ENCODE assay signal across 20 cellular contexts in the genomic region with DNA sequence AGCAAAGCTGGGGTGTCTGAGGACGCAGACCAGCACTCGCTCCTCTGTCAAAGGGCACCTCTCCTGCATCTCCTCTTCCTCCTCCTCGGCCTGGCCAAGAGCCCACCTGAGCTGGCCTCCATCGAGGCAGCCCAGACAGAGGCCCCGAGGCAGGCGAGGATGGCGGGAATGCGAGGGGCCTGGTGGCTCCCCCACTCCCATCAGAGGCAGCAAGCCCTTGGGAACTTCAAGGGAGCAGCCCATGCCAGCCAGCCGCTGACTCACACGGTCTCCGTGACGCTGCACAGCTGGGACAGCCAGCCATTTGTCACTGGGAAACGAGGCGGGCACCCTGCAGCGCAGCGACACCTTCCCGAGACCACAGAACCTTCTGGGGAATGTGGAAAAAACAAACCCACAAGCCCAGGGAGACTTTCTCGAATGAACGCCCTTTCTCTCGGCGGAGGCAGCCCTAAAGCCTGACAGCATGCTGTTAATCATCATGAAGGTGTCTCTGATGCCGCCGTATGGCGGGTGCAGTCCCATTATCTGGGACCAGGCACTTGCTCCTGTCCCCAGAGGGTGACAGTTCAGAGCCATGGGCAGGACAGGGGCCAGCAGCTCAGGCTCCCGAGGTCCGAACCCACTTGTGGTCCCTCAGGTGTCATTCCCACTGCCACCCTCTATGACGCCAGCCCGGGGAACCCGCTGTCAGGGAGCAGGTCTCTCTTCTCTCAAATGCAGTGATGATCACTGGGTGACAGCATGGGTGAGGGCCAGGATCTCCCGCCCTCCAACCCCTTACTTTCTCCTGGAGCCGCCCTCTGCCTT. TPM values are rescaled to one million over a fixed set of nuclear protein-coding genes. Genes with fewer than 3 reads are reported as not detected.
A peak's percentile ranks its signal among the peaks of the same experiment; 100 is the strongest.
DNase-seq lines count a peak whose midpoint lies in the region; FAIRE-seq and TF ChIP-seq lines count a peak whose summit lies in the region.
"Had no signal": no experiment of that assay in that cellular context is flagged by ENCODE, and none has a peak within 500 bp of the region (broad histone marks: within the 10 kb centered on the region; RNA-seq: fewer than 3 reads in every experiment).

No MANE protein-coding gene starts in this region.

- FAIRE-seq in kidney (lab: Jason Lieb, UNC) = no peak
- FAIRE-seq: colon, frontal cortex, GM12892 had no signal

- H3K27me3 ChIP-seq in Peyer's patch = no peaks in the 10 kb centered on the region
- H3K27me3 ChIP-seq: BLaER1 treated with 17β-estradiol and CSF1 and Interleukin-3, amounts not matched to agents 10 nM and 100 nM; left lung had no signal

- no peak overlapping the region for H3K9ac ChIP-seq in kidney (ENCODE audit: low read length in 2 of 2)
- H3K9ac ChIP-seq: BLaER1 treated with 17β-estradiol and CSF1 and Interleukin-3, amounts not matched to agents 10 nM and 100 nM; parathyroid adenoma had no signal

- DNase-seq in Daoy (ENCODE audit: low read depth) = peak; percentile 83
- DNase-seq in Peyer's patch = peak in 2 of 3 donors; percentile 37 to 47
- DNase-seq in kidney = peak; percentile 67
- peak in 8 of 10 donors; percentile 26 to 92 (median 58) for DNase-seq in posterior cingulate gyrus
- no peak for DNase-seq in type B pancreatic cell (ENCODE audit: extremely low spot score, unreplicated experiment)
- no peak for DNase-seq in NCI-H82 (lab: John Stamatoyannopoulos, UW)
- DNase-seq in dermis blood vessel endothelial cell = no peak
- DNase-seq: GF-D8; Karpas-422; NCI-H1105; NCI-H748 treated with DMSO at 0.1 percent for 48 hours; OCI-M1; stimulated activated CD4-positive, alpha-beta T cell treated with anti-CD3 and anti-CD28 coated beads, Interleukin-2, amount 100 ng/mL, for 48 hours had no signal

- no peaks in the 10 kb centered on the region for H3K4me1 ChIP-seq in Peyer's patch
- no peaks in the 10 kb centered on the region for H3K4me1 ChIP-seq in kidney (ENCODE audit: control insufficient read depth in 1 of 2, insufficient read depth in 1 of 2, low read depth in 1 of 2, low read length in 2 of 2)
- H3K4me1 ChIP-seq: left lung, parathyroid adenoma had no signal

- H3K9me3 Mint-ChIP-seq in type B pancreatic cell = no peaks in the 10 kb centered on the region

- H3K27ac Mint-ChIP-seq in type B pancreatic cell = no peak overlapping the region

- peaks cover 0 to 37% (median 0%) of the 10 kb centered on the region in 3 donors for H3K36me3 ChIP-seq in Peyer's patch
- H3K36me3 ChIP-seq in kidney (ENCODE audit: control insufficient read depth in 1 of 2, insufficient read depth in 2 of 2, low read length in 2 of 2) = peaks cover 0 to 6% of the 10 kb centered on the region in 2 donors

- H3K27ac ChIP-seq in Peyer's patch = no peak overlapping the region
- H3K27ac ChIP-seq in kidney (ENCODE audit: low read depth in 2 of 2, low read length in 2 of 2) = no peak overlapping the region
- H3K27ac ChIP-seq: BLaER1 treated with 17β-estradiol and CSF1 and Interleukin-3, amounts not matched to agents 10 nM and 100 nM; left lung; parathyroid adenoma; SK-N-MC had no signal

- no peak overlapping the region for H3K4me3 Mint-ChIP-seq in type B pancreatic cell

- no peak for TF ChIP-seq POLR2A in Peyer's patch (IDR thresholded peaks at IDR 0.05)

- H3K4me3 ChIP-seq in Peyer's patch (no peak overlapping the region), kidney (ENCODE audit: low read length in 2 of 2) (no peak overlapping the region)
- H3K4me3 ChIP-seq: BLaER1 treated with 17β-estradiol and CSF1 and Interleukin-3, amounts not matched to agents 10 nM and 100 nM; left lung; SK-N-MC had no signal

- TF ChIP-seq CTCF in Peyer's patch (IDR thresholded peaks at IDR 0.05) = no peak
- TF ChIP-seq CTCF in kidney (IDR thresholded peaks at IDR 0.05; ENCODE audit: borderline replicate concordance, extremely low read depth, insufficient read depth) = no peak
- no peak for TF ChIP-seq CTCF in type B pancreatic cell (conservative IDR thresholded peaks at IDR 0.05)

- H3K27me3 Mint-ChIP-seq in type B pancreatic cell = no peaks in the 10 kb centered on the region

- no peaks in the 10 kb centered on the region for H3K9me3 ChIP-seq in Peyer's patch
- H3K9me3 ChIP-seq in kidney (ENCODE audit: control insufficient read depth in 1 of 2, low read length in 2 of 2) = no peaks in the 10 kb centered on the region
- H3K9me3 ChIP-seq: BLaER1 treated with 17β-estradiol and CSF1 and Interleukin-3, amounts not matched to agents 10 nM and 100 nM; left lung had no signal

- peaks cover 4% of the 10 kb centered on the region for H3K36me3 Mint-ChIP-seq in type B pancreatic cell

- peaks cover 17% of the 10 kb centered on the region for H3K4me1 Mint-ChIP-seq in type B pancreatic cell (ENCODE audit: unreplicated experiment)

- intact Hi-C loops in kidney (cut with DNase I) (no loop called here), posterior cingulate gyrus (cut with DNase I) (no loop called here)

RNA-seq across cellular contexts. Expression of a gene that starts 53.0 kb away (rescaled TPM):
- 65.2 and 87.3 TPM in 2 replicates for total RNA-seq in Daoy (2014; rRNA removed; shearing (Covaris generic))
- 1,000 to 10,000 TPM in 1 of 4 donors, 100 to 1,000 TPM in 3; 116 to 1,166 (median 748) TPM for total RNA-seq in Peyer's patch
- 71.4 TPM for total RNA-seq in kidney
- polyA plus RNA-seq in kidney (ENCODE audit: insufficient read depth, low read depth, low replicate concordance) = 402 TPM
- 84.7 and 139 TPM in 2 replicates for total RNA-seq in type B pancreatic cell (ENCODE audit: low replicate concordance)
- 70.5 and 78.8 TPM in 2 replicates for total RNA-seq in dermis blood vessel endothelial cell

Comparison
In these comparisons a context has a peak if more than half of its experiments do, and no peak if none do; other contexts are left out.
1. DNase-seq: peak in Daoy (single experiment), Peyer's patch (2 of 3), kidney (single experiment) and posterior cingulate gyrus (8 of 10); none in type B pancreatic cell (single experiment), NCI-H82 (single experiment) and dermis blood vessel endothelial cell (single experiment).